ENCODE assay signal across 8 cellular contexts in the genomic region with DNA sequence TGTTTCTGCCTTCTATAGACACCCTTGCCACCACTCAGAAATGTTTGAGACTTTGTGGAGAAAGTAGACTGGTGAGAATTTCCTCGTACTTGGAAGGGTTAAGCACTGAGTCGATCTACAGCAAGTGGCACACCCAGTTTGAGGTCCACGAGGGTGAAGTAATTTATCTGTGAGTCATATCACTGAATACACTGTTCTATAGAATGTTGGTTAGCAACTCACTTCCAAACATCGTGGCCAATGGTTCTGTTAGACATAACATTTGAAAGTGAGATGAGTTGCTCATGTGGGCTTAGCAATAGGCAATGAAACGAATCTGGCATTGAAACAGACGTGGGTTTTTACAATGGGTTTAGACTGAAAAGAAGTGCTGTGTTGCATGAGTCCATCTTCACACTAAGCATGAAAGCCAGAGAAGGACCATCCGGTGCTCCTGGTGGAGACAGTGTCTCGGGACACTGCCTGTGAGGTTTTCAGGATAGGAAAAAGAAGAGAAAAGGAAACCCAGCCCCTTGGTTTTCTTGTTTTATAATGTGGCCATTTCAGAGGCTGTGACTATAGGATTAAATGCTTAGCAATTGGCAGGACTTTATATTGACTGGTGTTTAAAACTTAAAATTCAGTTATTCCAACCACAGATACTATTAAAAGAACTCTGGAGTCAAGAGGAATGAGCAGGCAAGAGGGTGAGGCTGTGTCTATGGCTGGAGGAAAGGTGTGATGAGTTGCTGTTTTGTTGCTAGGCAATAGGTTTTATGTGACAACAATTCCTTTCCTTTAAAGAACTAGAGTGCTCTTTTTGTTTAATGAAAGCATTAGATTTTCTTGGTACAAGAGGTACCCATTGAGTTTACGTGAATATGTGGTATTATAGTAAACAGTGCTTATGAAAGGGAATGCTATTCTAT. TPM values are rescaled to one million over a fixed set of nuclear protein-coding genes. Genes with fewer than 3 reads are reported as not detected.
A peak's percentile ranks its signal among the peaks of the same experiment; 100 is the strongest.
DNase-seq lines count a peak whose midpoint lies in the region; ATAC-seq, FAIRE-seq and TF ChIP-seq lines count a peak whose summit lies in the region.

No MANE protein-coding gene starts in this region.

- peak overlapping the region; percentile 100 for H3K27ac Mint-ChIP-seq in astrocyte (ENCODE audit: unreplicated experiment)
- peak overlapping the region; percentile 82 for H3K27ac Mint-ChIP-seq in stimulated activated memory B cell treated with anti-CD40 and anti-IgM and Interleukin-4, amounts not matched to agents 10 μg/mL and 1 μg/mL and 100 μg/mL, for 72 hours

- no peak for TF ChIP-seq CTCF in astrocyte (IDR thresholded peaks at IDR 0.05; ENCODE audit: insufficient read depth, low read depth, low read length)

- H3K27ac ChIP-seq in ACC112 (ENCODE audit: low read depth, low read length) = peak overlapping the region; percentile 95
- H3K27ac ChIP-seq in astrocyte (ENCODE audit: low read depth, low read length) = peak overlapping the region; percentile 97

- H3K27me3 ChIP-seq in ACC112 (ENCODE audit: insufficient read depth, low read length) (no peaks in the 10 kb centered on the region), astrocyte (ENCODE audit: insufficient read depth, low read length) (no peaks in the 10 kb centered on the region)

- H3K4me3 ChIP-seq in ACC112 (ENCODE audit: low read depth, low read length) (peak overlapping the region; percentile 51), astrocyte (ENCODE audit: insufficient read depth, low read depth, low read length) (peak overlapping the region; percentile 41)

- H3K4me2 ChIP-seq in astrocyte (ENCODE audit: low read length) = peak overlapping the region; percentile 81

- H3K9me3 ChIP-seq in astrocyte (ENCODE audit: insufficient read depth, low read depth, low read length) = no peaks in the 10 kb centered on the region

- H3K4me1 ChIP-seq in ACC112 (ENCODE audit: control insufficient read depth, insufficient read depth, low read length, unreplicated experiment) = peaks cover 35% of the 10 kb centered on the region
- H3K4me1 ChIP-seq in astrocyte (ENCODE audit: insufficient read depth, low read length) = peaks cover 46% of the 10 kb centered on the region

- no peaks in the 10 kb centered on the region for H4K20me1 ChIP-seq in astrocyte (ENCODE audit: insufficient read depth, low read length)

- peak; percentile 84 for ATAC-seq in SK-N-SH treated with all-trans-retinoic acid at 6 μM for 48 hours
- ATAC-seq in stimulated activated memory B cell treated with anti-CD40 and anti-IgM and Interleukin-4, amounts not matched to agents 10 μg/mL and 1 μg/mL and 100 μg/mL, for 72 hours = peak; percentile 32

- no peaks in the 10 kb centered on the region for H3K36me3 Mint-ChIP-seq in astrocyte (ENCODE audit: low read depth, unreplicated experiment)
- H3K36me3 Mint-ChIP-seq in stimulated activated memory B cell treated with anti-CD40 and anti-IgM and Interleukin-4, amounts not matched to agents 10 μg/mL and 1 μg/mL and 100 μg/mL, for 72 hours = no peaks in the 10 kb centered on the region

- peaks cover 28% of the 10 kb centered on the region for H3K4me1 Mint-ChIP-seq in astrocyte (ENCODE audit: low read depth, unreplicated experiment)
- peaks cover 19% of the 10 kb centered on the region for H3K4me1 Mint-ChIP-seq in stimulated activated memory B cell treated with anti-CD40 and anti-IgM and Interleukin-4, amounts not matched to agents 10 μg/mL and 1 μg/mL and 100 μg/mL, for 72 hours

- peak overlapping the region; percentile 85 for H3K9ac ChIP-seq in astrocyte (ENCODE audit: low read length)

- no peaks in the 10 kb centered on the region for H3K9me3 Mint-ChIP-seq in astrocyte (ENCODE audit: unreplicated experiment)
- no peaks in the 10 kb centered on the region for H3K9me3 Mint-ChIP-seq in stimulated activated memory B cell treated with anti-CD40 and anti-IgM and Interleukin-4, amounts not matched to agents 10 μg/mL and 1 μg/mL and 100 μg/mL, for 72 hours

- H3K36me3 ChIP-seq in ACC112 (ENCODE audit: insufficient read depth, low read length) (no peaks in the 10 kb centered on the region), astrocyte (ENCODE audit: insufficient read depth, low read length) (no peaks in the 10 kb centered on the region)

- DNase-seq in HS-27A (ENCODE audit: low read depth) = peak; percentile 97
- DNase-seq in astrocyte (ENCODE audit: low read depth) = peak; percentile 96
- DNase-seq in kidney tubule cell (ENCODE audit: low spot score) = peak; percentile 99
- no peak for DNase-seq in Kasumi-1 (lab: John Stamatoyannopoulos, UW)
- no peak for DNase-seq in cerebellar nuclear complex (lab: John Stamatoyannopoulos, UW)

- peak; percentile 86 for FAIRE-seq in astrocyte (lab: Jason Lieb, UNC)

- peak overlapping the region; percentile 68 for H3K4me3 Mint-ChIP-seq in astrocyte (ENCODE audit: unreplicated experiment)
- no peak overlapping the region for H3K4me3 Mint-ChIP-seq in stimulated activated memory B cell treated with anti-CD40 and anti-IgM and Interleukin-4, amounts not matched to agents 10 μg/mL and 1 μg/mL and 100 μg/mL, for 72 hours

- no peaks in the 10 kb centered on the region for H3K27me3 Mint-ChIP-seq in astrocyte (ENCODE audit: low read depth, unreplicated experiment)
- no peaks in the 10 kb centered on the region for H3K27me3 Mint-ChIP-seq in stimulated activated memory B cell treated with anti-CD40 and anti-IgM and Interleukin-4, amounts not matched to agents 10 μg/mL and 1 μg/mL and 100 μg/mL, for 72 hours

- H3K79me2 ChIP-seq in ACC112 (ENCODE audit: control insufficient read depth, insufficient read depth, low read length, unreplicated experiment) (no peaks in the 10 kb centered on the region), astrocyte (ENCODE audit: insufficient read depth, low read length) (no peaks in the 10 kb centered on the region)

- H2AFZ ChIP-seq in ACC112 (ENCODE audit: low read length, unreplicated experiment) (peak overlapping the region; percentile 80), astrocyte (ENCODE audit: low read depth, low read length) (peak overlapping the region; percentile 11)

TF ChIP-seq in SK-N-SH treated with all-trans-retinoic acid at 6 μM for 48 hours, 23 proteins besides CTCF, POLR2A, EP300 and RAD21 (continues in another document):
- TF ChIP-seq SNAI2 (CRISPR knock-in tag; IDR thresholded peaks at IDR 0.05) (no peak), ISL1 (CRISPR knock-in tag; IDR thresholded peaks at IDR 0.05) (no peak), OSR1 (CRISPR knock-in tag; IDR thresholded peaks at IDR 0.05) (no peak), TSHZ2 (CRISPR knock-in tag; IDR thresholded peaks at IDR 0.05) (no peak), PPARA (CRISPR knock-in tag; IDR thresholded peaks at IDR 0.05; ENCODE audit: borderline replicate concordance) (no peak), ZNF70 (CRISPR knock-in tag; IDR thresholded peaks at IDR 0.05) (no peak), ZFP3 (CRISPR knock-in tag; IDR thresholded peaks at IDR 0.05) (no peak), CSDC2 (CRISPR knock-in tag; IDR thresholded peaks at IDR 0.05) (no peak), BACH2 (CRISPR knock-in tag; IDR thresholded peaks at IDR 0.05; ENCODE audit: borderline replicate concordance) (no peak), ZNF8 (CRISPR knock-in tag; IDR thresholded peaks at IDR 0.05) (no peak), ARNTL (CRISPR knock-in tag; IDR thresholded peaks at IDR 0.05; ENCODE audit: borderline replicate concordance, low read depth) (no peak), TOX (CRISPR knock-in tag; IDR thresholded peaks at IDR 0.05; ENCODE audit: borderline replicate concordance) (no peak), ZFP30 (CRISPR knock-in tag; IDR thresholded peaks at IDR 0.05) (no peak), CSRNP3 (CRISPR knock-in tag; IDR thresholded peaks at IDR 0.05) (no peak)

RNA-seq across cellular contexts. Expression of gene EZR, which starts 31.0 kb away (rescaled TPM):
- 171 and 254 TPM in 2 replicates for total RNA-seq in astrocyte

Comparison
In these comparisons a context has a peak if more than half of its experiments do, and no peak if none do; other contexts are left out.
1. DNase-seq: peak in HS-27A (single experiment), astrocyte (single experiment) and kidney tubule cell (single experiment); none in Kasumi-1 (0 of 2) and cerebellar nuclear complex (0 of 2).